ENCODE assay signal across 22 cellular contexts in genomic region chr1:228302086-228302485, GRCh38.
"Had no signal": no experiment of that assay in that cellular context is flagged by ENCODE, and none has a peak within 500 bp of the region (broad histone marks: within the 10 kb centered on the region; RNA-seq: fewer than 3 reads in every experiment).

No MANE protein-coding gene starts in this region.

- H3K27me3 Mint-ChIP-seq: IgD-negative memory B cell had no signal

- H3K4me1 ChIP-seq: SJSA1 had no signal

- H3K36me3 ChIP-seq: SJSA1 had no signal

- H3K4me3 ChIP-seq: SJSA1, SK-N-MC had no signal

- H3K27me3 ChIP-seq: SJSA1 had no signal

- H3K27ac ChIP-seq: HL-60, SJSA1, SK-N-MC had no signal

- DNase-seq: KBM-7, MV-4-11, NCI-H1048, NCI-H1105, NCI-H1417, NCI-H1436 treated with DMSO at 0.1 percent for 48 hours, NCI-H1694, NCI-H187 treated with DMSO at 0.1 percent for 48 hours, NCI-H2029 treated with DMSO at 0.1 percent for 48 hours, NCI-H2171 treated with DMSO at 0.1 percent for 48 hours, NCI-H345, NCI-H446 treated with DMSO at 0.1 percent for 48 hours, NCI-H524 treated with DMSO at 0.1 percent for 48 hours, NCI-H69, NCI-H774, Right ventricle myocardium superior, RPMI8226, SIG-M5 had no signal

- H3K27ac Mint-ChIP-seq: IgD-negative memory B cell had no signal
